Comparison of ENCODE assay signal across 8 cellular contexts in the genomic region with DNA sequence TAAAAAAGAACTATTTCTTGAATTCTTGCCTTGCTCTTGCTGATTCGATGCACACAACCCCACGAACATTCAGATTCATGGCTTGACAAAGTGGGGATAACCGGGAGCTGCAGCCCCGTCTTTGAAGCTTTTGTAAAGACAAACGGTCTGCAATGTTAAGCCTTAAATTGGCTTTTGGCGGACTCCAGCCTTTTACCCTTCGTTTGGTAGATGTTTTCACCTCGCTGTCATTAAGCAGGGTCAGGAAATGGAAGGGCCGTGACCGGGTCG. TPM values are rescaled to one million over a fixed set of nuclear protein-coding genes. Genes with fewer than 3 reads are reported as not detected.
DNase-seq lines count a peak whose midpoint lies in the region; ATAC-seq and TF ChIP-seq lines count a peak whose summit lies in the region.

No MANE protein-coding gene starts in this region.

- no peaks in the 10 kb centered on the region for H3K27me3 ChIP-seq in CD4-positive, CD25-positive, alpha-beta regulatory T cell (ENCODE audit: control insufficient read depth, insufficient read depth, low read length)
- H3K27me3 ChIP-seq in HL-60 (ENCODE audit: insufficient read depth, poor library complexity, severe bottlenecking) (no peaks in the 10 kb centered on the region), left lung (no peaks in the 10 kb centered on the region), thoracic aorta (replicated peaks; ENCODE audit: insufficient read depth) (no peaks in the 10 kb centered on the region)

- peak overlapping the region; percentile 99 for H3K4me3 ChIP-seq in CD4-positive, CD25-positive, alpha-beta regulatory T cell (ENCODE audit: low read depth, low read length)
- H3K4me3 ChIP-seq in HL-60 (replicated peaks; ENCODE audit: insufficient read depth, low read length): peak overlapping the region; percentile 72
- peak overlapping the region; percentile 68 to 78 for H3K4me3 ChIP-seq in left lung
- peak overlapping the region; percentile 96 for H3K4me3 ChIP-seq in thoracic aorta

- H3K4me3 Mint-ChIP-seq in CD4-positive, CD25-positive, alpha-beta regulatory T cell: peak overlapping the region; percentile 95 to 99 (median 97)

- no peaks in the 10 kb centered on the region for H3K9me3 ChIP-seq in CD4-positive, CD25-positive, alpha-beta regulatory T cell (ENCODE audit: control insufficient read depth in 2 of 2, low read length in 2 of 2)
- H3K9me3 ChIP-seq in left lung: no peaks in the 10 kb centered on the region
- H3K9me3 ChIP-seq in thoracic aorta: no peaks in the 10 kb centered on the region

- H3K4me1 ChIP-seq in CD4-positive, CD25-positive, alpha-beta regulatory T cell (ENCODE audit: control insufficient read depth, insufficient read depth, low read length, poor library complexity, severe bottlenecking): peaks cover 25% of the 10 kb centered on the region
- H3K4me1 ChIP-seq in left lung (peaks cover 13 to 29% of the 10 kb centered on the region in 2 donors), thoracic aorta (ENCODE audit: control insufficient read depth in 1 of 2, low read depth in 2 of 2) (peaks cover 0 to 19% of the 10 kb centered on the region in 2 donors)

- peak in 1 of 2 donors; percentile 10 for ATAC-seq in CD4-positive, CD25-positive, alpha-beta regulatory T cell (ENCODE audit: low read depth in 2 of 2)
- ATAC-seq in left lung: no peak
- no peak for ATAC-seq in thoracic aorta (ENCODE audit: insufficient number of reproducible peaks, low FRiP score, low read depth)
- ATAC-seq in esophagus mucosa: no peak
- ATAC-seq in HG02840 (IDR thresholded peaks at IDR 0.05; ENCODE audit: low FRiP score, unreplicated experiment): no peak

- DNase-seq in CD4-positive, CD25-positive, alpha-beta regulatory T cell: no peak
- no peak for DNase-seq in HL-60 (ENCODE audit: low read depth in 1 of 2, low spot score in 1 of 2)
- DNase-seq in left lung: no peak
- no peak for DNase-seq in thoracic aorta (ENCODE audit: low spot score)
- DNase-seq in activated gamma-delta T cell (lab: John Stamatoyannopoulos, UW): no peak

- peaks cover 10% of the 10 kb centered on the region for H3K36me3 ChIP-seq in CD4-positive, CD25-positive, alpha-beta regulatory T cell (ENCODE audit: control insufficient read depth, insufficient read depth, low read length)
- H3K36me3 ChIP-seq in left lung: peaks cover 0 to 7% of the 10 kb centered on the region in 2 donors
- no peaks in the 10 kb centered on the region for H3K36me3 ChIP-seq in thoracic aorta

- peaks cover 0 to 2% (median 0%) of the 10 kb centered on the region in 7 donors for H3K9me3 Mint-ChIP-seq in CD4-positive, CD25-positive, alpha-beta regulatory T cell

- H3K4me1 Mint-ChIP-seq in CD4-positive, CD25-positive, alpha-beta regulatory T cell: peaks cover 17 to 71% (median 41%) of the 10 kb centered on the region in 4 donors

- intact Hi-C loops in left lung (cut with DNase I): no loop called here

- peaks cover 10% of the 10 kb centered on the region for H3K36me3 Mint-ChIP-seq in CD4-positive, CD25-positive, alpha-beta regulatory T cell

- H3K27ac ChIP-seq in CD4-positive, CD25-positive, alpha-beta regulatory T cell (ENCODE audit: insufficient read depth, low read length, poor library complexity, severe bottlenecking): peak overlapping the region; percentile 85
- peak overlapping the region; percentile 94 for H3K27ac ChIP-seq in HL-60 (replicated peaks)
- peak overlapping the region; percentile 75 for H3K27ac ChIP-seq in angular gyrus (ENCODE audit: low read depth, low read length)
- H3K27ac ChIP-seq in left lung: peak overlapping the region; percentile 83 to 87
- peak overlapping the region; percentile 62 to 81 for H3K27ac ChIP-seq in thoracic aorta

- peaks cover 8% of the 10 kb centered on the region for H3K27me3 Mint-ChIP-seq in CD4-positive, CD25-positive, alpha-beta regulatory T cell

- no peak for TF ChIP-seq CTCF in HL-60 (IDR thresholded peaks at IDR 0.05; ENCODE audit: insufficient read depth, low read length)
- no peak for TF ChIP-seq CTCF in left lung (IDR thresholded peaks at IDR 0.05)
- TF ChIP-seq CTCF in thoracic aorta (IDR thresholded peaks at IDR 0.05): no peak

- H3K27ac Mint-ChIP-seq in CD4-positive, CD25-positive, alpha-beta regulatory T cell: peak overlapping the region; percentile 96 to 100 (median 98)

RNA-seq across cellular contexts. Expression of gene MAP2K5, which starts 0.4 kb away (rescaled TPM):
- 30.8 TPM for total RNA-seq in CD4-positive, CD25-positive, alpha-beta regulatory T cell
- polyA plus RNA-seq in CD4-positive, CD25-positive, alpha-beta regulatory T cell: 10 to 100 TPM; 14.5 to 20.9 (median 17.0) TPM
- total RNA-seq in left lung: 10 to 100 TPM; 13.5 to 17.0 TPM
- 10 to 100 TPM in 1 of 2 donors, 1 to 10 TPM in 1; 7.4 to 10.2 TPM for total RNA-seq in thoracic aorta
- 14.2 TPM for total RNA-seq in esophagus mucosa

RNA-seq across cellular contexts. Expression of gene C15orf61, which starts 21.2 kb away (rescaled TPM):
- total RNA-seq in CD4-positive, CD25-positive, alpha-beta regulatory T cell: 10.8 TPM
- polyA plus RNA-seq in CD4-positive, CD25-positive, alpha-beta regulatory T cell: 10 to 100 TPM in 1 of 4 donors, 1 to 10 TPM in 3; 8.6 to 13.9 (median 9.3) TPM
- total RNA-seq in left lung: 1 to 10 TPM; 5.8 to 6.9 TPM
- 1 to 10 TPM; 1.6 to 4.5 TPM for total RNA-seq in thoracic aorta
- total RNA-seq in esophagus mucosa: 2.8 TPM
